1 cellular context compared by ENCODE assay signal in the genomic region with DNA sequence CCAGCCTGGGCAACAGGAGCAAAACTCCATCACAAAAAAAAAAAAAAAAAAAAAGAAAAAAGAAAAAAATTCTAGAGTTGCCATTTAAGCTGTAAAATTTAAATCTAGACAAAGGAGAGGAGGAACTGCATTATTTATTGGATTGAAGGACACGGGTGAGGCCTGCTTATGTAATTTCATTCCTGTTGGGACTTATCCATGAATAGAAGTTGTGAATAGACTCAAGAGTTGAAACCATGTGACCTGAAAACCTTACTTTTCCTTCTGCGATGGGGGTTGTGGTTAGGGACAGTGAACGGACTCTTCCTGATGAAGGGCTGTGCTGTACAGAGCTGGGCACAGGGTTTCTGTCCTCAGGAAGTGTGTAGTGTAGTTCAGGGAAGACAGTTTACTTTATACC.
TF ChIP-seq lines count a peak whose summit lies in the region.

No MANE protein-coding gene starts in this region.

TF ChIP-seq in GM23338, 12 proteins besides CTCF, POLR2A, EP300 and RAD21:
- TF ChIP-seq, protein P1, sequence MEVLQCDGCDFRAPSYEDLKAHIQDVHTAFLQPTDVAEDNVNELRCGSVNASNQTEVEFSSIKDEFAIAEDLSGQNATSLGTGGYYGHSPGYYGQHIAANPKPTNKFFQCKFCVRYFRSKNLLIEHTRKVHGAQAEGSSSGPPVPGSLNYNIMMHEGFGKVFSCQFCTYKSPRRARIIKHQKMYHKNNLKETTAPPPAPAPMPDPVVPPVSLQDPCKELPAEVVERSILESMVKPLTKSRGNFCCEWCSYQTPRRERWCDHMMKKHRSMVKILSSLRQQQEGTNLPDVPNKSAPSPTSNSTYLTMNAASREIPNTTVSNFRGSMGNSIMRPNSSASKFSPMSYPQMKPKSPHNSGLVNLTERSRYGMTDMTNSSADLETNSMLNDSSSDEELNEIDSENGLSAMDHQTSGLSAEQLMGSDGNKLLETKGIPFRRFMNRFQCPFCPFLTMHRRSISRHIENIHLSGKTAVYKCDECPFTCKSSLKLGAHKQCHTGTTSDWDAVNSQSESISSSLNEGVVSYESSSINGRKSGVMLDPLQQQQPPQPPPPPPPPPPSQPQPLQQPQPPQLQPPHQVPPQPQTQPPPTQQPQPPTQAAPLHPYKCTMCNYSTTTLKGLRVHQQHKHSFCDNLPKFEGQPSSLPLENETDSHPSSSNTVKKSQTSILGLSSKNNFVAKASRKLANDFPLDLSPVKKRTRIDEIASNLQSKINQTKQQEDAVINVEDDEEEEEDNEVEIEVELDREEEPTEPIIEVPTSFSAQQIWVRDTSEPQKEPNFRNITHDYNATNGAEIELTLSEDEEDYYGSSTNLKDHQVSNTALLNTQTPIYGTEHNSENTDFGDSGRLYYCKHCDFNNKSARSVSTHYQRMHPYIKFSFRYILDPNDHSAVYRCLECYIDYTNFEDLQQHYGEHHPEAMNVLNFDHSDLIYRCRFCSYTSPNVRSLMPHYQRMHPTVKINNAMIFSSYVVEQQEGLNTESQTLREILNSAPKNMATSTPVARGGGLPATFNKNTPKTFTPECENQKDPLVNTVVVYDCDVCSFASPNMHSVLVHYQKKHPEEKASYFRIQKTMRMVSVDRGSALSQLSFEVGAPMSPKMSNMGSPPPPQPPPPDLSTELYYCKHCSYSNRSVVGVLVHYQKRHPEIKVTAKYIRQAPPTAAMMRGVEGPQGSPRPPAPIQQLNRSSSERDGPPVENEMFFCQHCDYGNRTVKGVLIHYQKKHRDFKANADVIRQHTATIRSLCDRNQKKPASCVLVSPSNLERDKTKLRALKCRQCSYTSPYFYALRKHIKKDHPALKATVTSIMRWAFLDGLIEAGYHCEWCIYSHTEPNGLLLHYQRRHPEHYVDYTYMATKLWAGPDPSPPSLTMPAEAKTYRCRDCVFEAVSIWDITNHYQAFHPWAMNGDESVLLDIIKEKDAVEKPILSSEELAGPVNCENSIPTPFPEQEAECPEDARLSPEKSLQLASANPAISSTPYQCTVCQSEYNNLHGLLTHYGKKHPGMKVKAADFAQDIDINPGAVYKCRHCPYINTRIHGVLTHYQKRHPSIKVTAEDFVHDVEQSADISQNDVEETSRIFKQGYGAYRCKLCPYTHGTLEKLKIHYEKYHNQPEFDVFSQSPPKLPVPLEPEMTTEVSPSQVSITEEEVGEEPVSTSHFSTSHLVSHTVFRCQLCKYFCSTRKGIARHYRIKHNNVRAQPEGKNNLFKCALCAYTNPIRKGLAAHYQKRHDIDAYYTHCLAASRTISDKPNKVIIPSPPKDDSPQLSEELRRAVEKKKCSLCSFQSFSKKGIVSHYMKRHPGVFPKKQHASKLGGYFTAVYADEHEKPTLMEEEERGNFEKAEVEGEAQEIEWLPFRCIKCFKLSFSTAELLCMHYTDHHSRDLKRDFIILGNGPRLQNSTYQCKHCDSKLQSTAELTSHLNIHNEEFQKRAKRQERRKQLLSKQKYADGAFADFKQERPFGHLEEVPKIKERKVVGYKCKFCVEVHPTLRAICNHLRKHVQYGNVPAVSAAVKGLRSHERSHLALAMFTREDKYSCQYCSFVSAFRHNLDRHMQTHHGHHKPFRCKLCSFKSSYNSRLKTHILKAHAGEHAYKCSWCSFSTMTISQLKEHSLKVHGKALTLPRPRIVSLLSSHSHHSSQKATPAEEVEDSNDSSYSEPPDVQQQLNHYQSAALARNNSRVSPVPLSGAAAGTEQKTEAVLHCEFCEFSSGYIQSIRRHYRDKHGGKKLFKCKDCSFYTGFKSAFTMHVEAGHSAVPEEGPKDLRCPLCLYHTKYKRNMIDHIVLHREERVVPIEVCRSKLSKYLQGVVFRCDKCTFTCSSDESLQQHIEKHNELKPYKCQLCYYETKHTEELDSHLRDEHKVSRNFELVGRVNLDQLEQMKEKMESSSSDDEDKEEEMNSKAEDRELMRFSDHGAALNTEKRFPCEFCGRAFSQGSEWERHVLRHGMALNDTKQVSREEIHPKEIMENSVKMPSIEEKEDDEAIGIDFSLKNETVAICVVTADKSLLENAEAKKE (CRISPR knock-in tag; IDR thresholded peaks at IDR 0.05): no peak
- TF ChIP-seq POLR2AphosphoS5 (IDR thresholded peaks at IDR 0.05; ENCODE audit: low read depth) (no peak), STAT1 (IDR thresholded peaks at IDR 0.05; ENCODE audit: unreplicated experiment) (no peak), EZH2 (IDR thresholded peaks at IDR 0.05; ENCODE audit: low read depth, unreplicated experiment) (no peak), CREB1 (CRISPR knock-in tag; IDR thresholded peaks at IDR 0.05; ENCODE audit: low read depth) (no peak), EZH2phosphoT487 (IDR thresholded peaks at IDR 0.05; ENCODE audit: unreplicated experiment) (no peak), ZNF114 (CRISPR knock-in tag; IDR thresholded peaks at IDR 0.05) (no peak), ZNF331 (CRISPR knock-in tag; IDR thresholded peaks at IDR 0.05; ENCODE audit: low read depth) (no peak), JUNB (IDR thresholded peaks at IDR 0.05; ENCODE audit: unreplicated experiment) (no peak), NANOG (IDR thresholded peaks at IDR 0.05; ENCODE audit: borderline replicate concordance) (no peak)
- TF ChIP-seq, protein P2, sequence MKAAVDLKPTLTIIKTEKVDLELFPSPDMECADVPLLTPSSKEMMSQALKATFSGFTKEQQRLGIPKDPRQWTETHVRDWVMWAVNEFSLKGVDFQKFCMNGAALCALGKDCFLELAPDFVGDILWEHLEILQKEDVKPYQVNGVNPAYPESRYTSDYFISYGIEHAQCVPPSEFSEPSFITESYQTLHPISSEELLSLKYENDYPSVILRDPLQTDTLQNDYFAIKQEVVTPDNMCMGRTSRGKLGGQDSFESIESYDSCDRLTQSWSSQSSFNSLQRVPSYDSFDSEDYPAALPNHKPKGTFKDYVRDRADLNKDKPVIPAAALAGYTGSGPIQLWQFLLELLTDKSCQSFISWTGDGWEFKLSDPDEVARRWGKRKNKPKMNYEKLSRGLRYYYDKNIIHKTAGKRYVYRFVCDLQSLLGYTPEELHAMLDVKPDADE (IDR thresholded peaks at IDR 0.05): no peak
- TF ChIP-seq, protein P3, sequence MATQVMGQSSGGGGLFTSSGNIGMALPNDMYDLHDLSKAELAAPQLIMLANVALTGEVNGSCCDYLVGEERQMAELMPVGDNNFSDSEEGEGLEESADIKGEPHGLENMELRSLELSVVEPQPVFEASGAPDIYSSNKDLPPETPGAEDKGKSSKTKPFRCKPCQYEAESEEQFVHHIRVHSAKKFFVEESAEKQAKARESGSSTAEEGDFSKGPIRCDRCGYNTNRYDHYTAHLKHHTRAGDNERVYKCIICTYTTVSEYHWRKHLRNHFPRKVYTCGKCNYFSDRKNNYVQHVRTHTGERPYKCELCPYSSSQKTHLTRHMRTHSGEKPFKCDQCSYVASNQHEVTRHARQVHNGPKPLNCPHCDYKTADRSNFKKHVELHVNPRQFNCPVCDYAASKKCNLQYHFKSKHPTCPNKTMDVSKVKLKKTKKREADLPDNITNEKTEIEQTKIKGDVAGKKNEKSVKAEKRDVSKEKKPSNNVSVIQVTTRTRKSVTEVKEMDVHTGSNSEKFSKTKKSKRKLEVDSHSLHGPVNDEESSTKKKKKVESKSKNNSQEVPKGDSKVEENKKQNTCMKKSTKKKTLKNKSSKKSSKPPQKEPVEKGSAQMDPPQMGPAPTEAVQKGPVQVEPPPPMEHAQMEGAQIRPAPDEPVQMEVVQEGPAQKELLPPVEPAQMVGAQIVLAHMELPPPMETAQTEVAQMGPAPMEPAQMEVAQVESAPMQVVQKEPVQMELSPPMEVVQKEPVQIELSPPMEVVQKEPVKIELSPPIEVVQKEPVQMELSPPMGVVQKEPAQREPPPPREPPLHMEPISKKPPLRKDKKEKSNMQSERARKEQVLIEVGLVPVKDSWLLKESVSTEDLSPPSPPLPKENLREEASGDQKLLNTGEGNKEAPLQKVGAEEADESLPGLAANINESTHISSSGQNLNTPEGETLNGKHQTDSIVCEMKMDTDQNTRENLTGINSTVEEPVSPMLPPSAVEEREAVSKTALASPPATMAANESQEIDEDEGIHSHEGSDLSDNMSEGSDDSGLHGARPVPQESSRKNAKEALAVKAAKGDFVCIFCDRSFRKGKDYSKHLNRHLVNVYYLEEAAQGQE (IDR thresholded peaks at IDR 0.05; ENCODE audit: unreplicated experiment): no peak
